Comparison of ENCODE assay signal across 1 cellular context in genomic region chr2:218249686-218250085, GRCh38.
TF ChIP-seq lines count a peak whose summit lies in the region.

No MANE protein-coding gene starts in this region.

TF ChIP-seq in GM23338, 12 proteins besides CTCF, POLR2A, EP300 and RAD21:
- TF ChIP-seq EZH2 (IDR thresholded peaks at IDR 0.05; ENCODE audit: low read depth, unreplicated experiment) (no peak), ZNF331 (CRISPR knock-in tag; IDR thresholded peaks at IDR 0.05; ENCODE audit: low read depth) (no peak), JUNB (IDR thresholded peaks at IDR 0.05; ENCODE audit: unreplicated experiment) (no peak), NANOG (IDR thresholded peaks at IDR 0.05; ENCODE audit: borderline replicate concordance) (no peak)
